ENCODE assay signal across 8 cellular contexts in genomic region chr12:2640709-2641108, GRCh38.
DNase-seq lines count a peak whose midpoint lies in the region; ATAC-seq, FAIRE-seq and TF ChIP-seq lines count a peak whose summit lies in the region.

No MANE protein-coding gene starts in this region.

- peak; percentile 55 for ATAC-seq in GM23338
- ATAC-seq in foreskin keratinocyte, result peak; percentile 99

- H3K9me2 ChIP-seq in GM23338 (ENCODE audit: insufficient read depth), result peaks cover 4% of the 10 kb centered on the region; the same call in 1 of the 2 replicates
- no peaks in the 10 kb centered on the region for H3K9me2 ChIP-seq in SK-N-SH

- 0% methylated on average over 4 of the region's 6 CpGs for WGBS in SK-N-SH (ENCODE audit: low lambda C conversion rate)

- no peak overlapping the region for H3K4me3 ChIP-seq in GM23338
- H3K4me3 ChIP-seq in SK-N-SH (ENCODE audit: low read depth in 2 of 2, low read length in 1 of 2), result no peak overlapping the region
- no peak overlapping the region for H3K4me3 ChIP-seq in rectal smooth muscle tissue (ENCODE audit: low read length)

- DNase-seq in GM23338 (ENCODE audit: low spot score), result no peak
- no peak for DNase-seq in SK-N-SH
- DNase-seq in foreskin keratinocyte, result peak; percentile 46 to 54
- DNase-seq in KBM-7, result no peak
- no peak for DNase-seq in cerebellar cortex (ENCODE audit: low spot score)
- no peak for DNase-seq in GM12891 (ENCODE audit: insufficient read length, low spot score)
- no peak for DNase-seq in NCI-H82 treated with DMSO at 0.1 percent for 48 hours (lab: John Stamatoyannopoulos, UW; ENCODE audit: unreplicated experiment)

- H3K4me1 ChIP-seq in GM23338 (ENCODE audit: insufficient read depth), result peaks cover 13% of the 10 kb centered on the region; the same call in 1 of the 2 replicates
- H3K4me1 ChIP-seq in SK-N-SH (ENCODE audit: control insufficient read depth in 1 of 2, insufficient read depth in 2 of 2, low read depth in 1 of 2, low read length in 1 of 2), result peaks cover 2 to 12% of the 10 kb centered on the region in 2 experiments; a peak in 3 of 4 replicates
- H3K4me1 ChIP-seq in foreskin keratinocyte, result no peaks in the 10 kb centered on the region
- H3K4me1 ChIP-seq in rectal smooth muscle tissue (ENCODE audit: control insufficient read depth, insufficient read depth, low read length), result peaks cover 8% of the 10 kb centered on the region

- POLR2A ChIA-PET in SK-N-SH (lab: Yijun Ruan, JAX), result no interaction called here

- CTCF ChIA-PET in SK-N-SH (lab: Yijun Ruan, JAX), result interaction anchor here (1.1 to 1.6 kb wide), 2 partner anchors 14 to 700 kb away, joined by 3 to 4 read pairs; no protein-coding TSS in a partner anchor

- H3K4me1 Mint-ChIP-seq in GM23338, result peaks cover 38% of the 10 kb centered on the region

- no peak overlapping the region for H3K4me3 Mint-ChIP-seq in GM23338

- TF ChIP-seq RAD21 in SK-N-SH (IDR thresholded peaks at IDR 0.05; ENCODE audit: low read length), result no peak

- H2AFZ ChIP-seq in GM23338, result peak overlapping the region; percentile 68; the same call in 1 of the 2 replicates
- H2AFZ ChIP-seq in SK-N-SH (ENCODE audit: low read depth), result peak overlapping the region; percentile 84

- H3K27ac ChIP-seq in GM23338 (ENCODE audit: low read depth), result no peak overlapping the region
- peak overlapping the region in 1 of 2 experiments; percentile 77; a peak in 2 of 4 replicates for H3K27ac ChIP-seq in SK-N-SH (ENCODE audit: low read depth in 2 of 2, low read length in 1 of 2)
- H3K27ac ChIP-seq in foreskin keratinocyte, result no peak overlapping the region
- peak overlapping the region; percentile 52 for H3K27ac ChIP-seq in rectal smooth muscle tissue (ENCODE audit: low read depth, low read length)

- H3K79me2 ChIP-seq in GM23338 (replicated peaks; ENCODE audit: insufficient read depth) (no peaks in the 10 kb centered on the region), SK-N-SH (ENCODE audit: insufficient read depth) (no peaks in the 10 kb centered on the region)

- TF ChIP-seq EP300 in SK-N-SH (IDR thresholded peaks at IDR 0.05; ENCODE audit: borderline replicate concordance in 1 of 2, low read depth in 1 of 2, low read length in 1 of 2), result no peak

- peak overlapping the region; percentile 59 for H3K9ac ChIP-seq in SK-N-SH
- no peak overlapping the region for H3K9ac ChIP-seq in rectal smooth muscle tissue (ENCODE audit: low read length)

- H3K36me3 ChIP-seq in GM23338 (ENCODE audit: insufficient read depth), result no peaks in the 10 kb centered on the region
- no peaks in the 10 kb centered on the region for H3K36me3 ChIP-seq in SK-N-SH (replicated peaks in 1 of 2; ENCODE audit: control insufficient read depth in 1 of 2, insufficient read depth in 2 of 2, low read length in 1 of 2)
- no peaks in the 10 kb centered on the region for H3K36me3 ChIP-seq in rectal smooth muscle tissue (ENCODE audit: control insufficient read depth, insufficient read depth, low read length)

- H3K9me3 Mint-ChIP-seq in GM23338, result no peaks in the 10 kb centered on the region; the same call in 2 of the 3 replicates

- H3F3A ChIP-seq in GM23338 (replicated peaks; ENCODE audit: low read depth) (no peaks in the 10 kb centered on the region), SK-N-SH (replicated peaks; ENCODE audit: insufficient read depth) (peaks cover 6% of the 10 kb centered on the region)

- H4K20me1 ChIP-seq in GM23338 (replicated peaks; ENCODE audit: insufficient read depth), result no peaks in the 10 kb centered on the region
- no peaks in the 10 kb centered on the region for H4K20me1 ChIP-seq in SK-N-SH (ENCODE audit: insufficient read depth)

- peaks cover under 1% of the 10 kb centered on the region for H3K27me3 Mint-ChIP-seq in GM23338 (ENCODE audit: insufficient read depth, low read depth, poor library complexity)

- no peaks in the 10 kb centered on the region for H3K9me3 ChIP-seq in SK-N-SH

- H3K4me2 ChIP-seq in GM23338, result no peak overlapping the region
- H3K4me2 ChIP-seq in SK-N-SH, result peak overlapping the region; percentile 36; the same call in 1 of the 2 replicates

- TF ChIP-seq CTCF in GM23338 (conservative IDR thresholded peaks at IDR 0.05; ENCODE audit: low read depth in 2 of 2) (no peak), SK-N-SH (IDR thresholded peaks at IDR 0.05) (no peak), foreskin keratinocyte (conservative IDR thresholded peaks at IDR 0.05) (no peak)

- TF ChIP-seq POLR2A in GM12891 (IDR thresholded peaks at IDR 0.05; ENCODE audit: low read depth, low read length), result no peak

- H3K27me3 ChIP-seq in GM23338 (ENCODE audit: insufficient read depth) (no peaks in the 10 kb centered on the region), SK-N-SH (ENCODE audit: insufficient read depth) (no peaks in the 10 kb centered on the region), foreskin keratinocyte (no peaks in the 10 kb centered on the region), rectal smooth muscle tissue (ENCODE audit: control insufficient read depth, insufficient read depth, low read length) (no peaks in the 10 kb centered on the region)

- no peak overlapping the region; the same call in 1 of the 2 replicates for H3K27ac Mint-ChIP-seq in GM23338

- in situ Hi-C loops in KBM-7 (cut with MboI; ENCODE audit: low pct_unique_long_range_greater_than_20kb, low sequenced_read_pairs), result no loop called here

- FAIRE-seq in GM12891 (lab: Jason Lieb, UNC), result no peak

- H3K36me3 Mint-ChIP-seq in GM23338 (ENCODE audit: low read depth), result no peaks in the 10 kb centered on the region

TF ChIP-seq in SK-N-SH, 30 proteins besides CTCF, POLR2A, EP300 and RAD21 (continues in another document):
- TF ChIP-seq GABPA (IDR thresholded peaks at IDR 0.05; ENCODE audit: low read depth), result no peak
- peak; percentile 78 for TF ChIP-seq PBX3 (IDR thresholded peaks at IDR 0.05)
- peak; percentile 95 for TF ChIP-seq FOSL2 (IDR thresholded peaks at IDR 0.05; ENCODE audit: borderline replicate concordance, low read depth)
- TF ChIP-seq TAF1 (IDR thresholded peaks at IDR 0.05; ENCODE audit: borderline replicate concordance, low read depth, low read length), result peak; percentile 37; the same call in 1 of the 2 replicates
- no peak for TF ChIP-seq SMC3 (IDR thresholded peaks at IDR 0.05; ENCODE audit: low read depth, low read length)
- TF ChIP-seq RCOR1 (IDR thresholded peaks at IDR 0.05; ENCODE audit: low read length), result no peak

TF ChIP-seq in GM12891, 5 proteins besides CTCF, POLR2A, EP300 and RAD21:
- no peak for TF ChIP-seq POLR2AphosphoS5 (IDR thresholded peaks at IDR 0.05; ENCODE audit: low read depth, low read length)
- TF ChIP-seq POU2F2 (IDR thresholded peaks at IDR 0.05; ENCODE audit: low read depth, low read length), result no peak
- TF ChIP-seq TAF1 (IDR thresholded peaks at IDR 0.05; ENCODE audit: low read depth, low read length), result no peak
- TF ChIP-seq PAX5 (IDR thresholded peaks at IDR 0.05; ENCODE audit: insufficient read depth, low read length, severe bottlenecking), result no peak
- no peak for TF ChIP-seq SPI1 (IDR thresholded peaks at IDR 0.05; ENCODE audit: low read depth, low read length)

Comparison
In these comparisons a context has a peak if more than half of its experiments do, and no peak if none do; other contexts are left out.
1. DNase-seq: peak in foreskin keratinocyte (2 of 2); none in GM23338 (single experiment), SK-N-SH (single experiment), KBM-7 (single experiment), cerebellar cortex (single experiment), GM12891 (single experiment) and NCI-H82 treated with DMSO at 0.1 percent for 48 hours (single experiment).